ENCODE assay signal across 8 cellular contexts in genomic region chr17:18158022-18158600, GRCh38. TPM values are rescaled to one million over a fixed set of nuclear protein-coding genes. Genes with fewer than 3 reads are reported as not detected.
DNase-seq lines count a peak whose midpoint lies in the region; ATAC-seq and TF ChIP-seq lines count a peak whose summit lies in the region.

No MANE protein-coding gene starts in this region.

- no peaks in the 10 kb centered on the region for H3K9me3 ChIP-seq in OCI-LY3 (ENCODE audit: insufficient read depth, low read length)
- no peaks in the 10 kb centered on the region for H3K9me3 ChIP-seq in neural progenitor cell (ENCODE audit: low read depth)

- H3K27me3 ChIP-seq in OCI-LY3 (ENCODE audit: low read depth, low read length), result no peaks in the 10 kb centered on the region
- no peaks in the 10 kb centered on the region for H3K27me3 ChIP-seq in neural progenitor cell

- H3K36me3 Mint-ChIP-seq in activated T-helper 17 cell treated with anti-CD3 and anti-CD28 coated beads, Interleukin-2, amount 50 U/mL, for 72 hours (ENCODE audit: low read depth), result no peaks in the 10 kb centered on the region
- H3K36me3 Mint-ChIP-seq in neural progenitor cell, result no peaks in the 10 kb centered on the region
- H3K36me3 Mint-ChIP-seq in stimulated activated naive CD8-positive, alpha-beta T cell treated with anti-CD3 and anti-CD28 coated beads, Interleukin-15, Interleukin-2, amounts not matched to agents 100 ng/mL and 50 ng/mL, for 24 hours (ENCODE audit: low read depth), result no peaks in the 10 kb centered on the region

- H3K27me3 Mint-ChIP-seq in activated T-helper 17 cell treated with anti-CD3 and anti-CD28 coated beads, Interleukin-2, amount 50 U/mL, for 72 hours, result no peaks in the 10 kb centered on the region
- H3K27me3 Mint-ChIP-seq in neural progenitor cell (ENCODE audit: insufficient read depth, low read depth), result peaks cover 8% of the 10 kb centered on the region
- H3K27me3 Mint-ChIP-seq in stimulated activated naive CD8-positive, alpha-beta T cell treated with anti-CD3 and anti-CD28 coated beads, Interleukin-15, Interleukin-2, amounts not matched to agents 100 ng/mL and 50 ng/mL, for 24 hours, result no peaks in the 10 kb centered on the region

- DNase-seq in Daoy (ENCODE audit: low read depth), result peak; percentile 93
- peak; percentile 58 for DNase-seq in HFF-Myc (ENCODE audit: extremely low read depth, low read depth)
- peak; percentile 76 for DNase-seq in fibroblast of the conjunctiva (ENCODE audit: low read depth)
- DNase-seq in neural progenitor cell (ENCODE audit: low spot score), result peak; percentile 94
- no peak for DNase-seq in NCI-H2227 (lab: John Stamatoyannopoulos, UW; ENCODE audit: unreplicated experiment)

- no peaks in the 10 kb centered on the region for H3K9me3 Mint-ChIP-seq in activated T-helper 17 cell treated with anti-CD3 and anti-CD28 coated beads, Interleukin-2, amount 50 U/mL, for 72 hours
- no peaks in the 10 kb centered on the region for H3K9me3 Mint-ChIP-seq in neural progenitor cell
- no peaks in the 10 kb centered on the region for H3K9me3 Mint-ChIP-seq in stimulated activated naive CD8-positive, alpha-beta T cell treated with anti-CD3 and anti-CD28 coated beads, Interleukin-15, Interleukin-2, amounts not matched to agents 100 ng/mL and 50 ng/mL, for 24 hours

- TF ChIP-seq CTCF in HFF-Myc (IDR thresholded peaks at IDR 0.05; ENCODE audit: low read depth, low read length, missing control alignments) (no peak), OCI-LY3 (IDR thresholded peaks at IDR 0.05; ENCODE audit: low read depth, low read length) (no peak), neural progenitor cell (IDR thresholded peaks at IDR 0.05) (no peak)

- H3K4me1 Mint-ChIP-seq in activated T-helper 17 cell treated with anti-CD3 and anti-CD28 coated beads, Interleukin-2, amount 50 U/mL, for 72 hours, result peaks cover 4% of the 10 kb centered on the region
- peaks cover 63% of the 10 kb centered on the region for H3K4me1 Mint-ChIP-seq in neural progenitor cell
- peaks cover 20% of the 10 kb centered on the region for H3K4me1 Mint-ChIP-seq in stimulated activated naive CD8-positive, alpha-beta T cell treated with anti-CD3 and anti-CD28 coated beads, Interleukin-15, Interleukin-2, amounts not matched to agents 100 ng/mL and 50 ng/mL, for 24 hours (ENCODE audit: low read depth)

- H3F3A ChIP-seq in neural progenitor cell (ENCODE audit: low read depth), result peaks cover 10% of the 10 kb centered on the region

- H3K27ac ChIP-seq in OCI-LY3 (ENCODE audit: low read length) (no peak overlapping the region), neural progenitor cell (no peak overlapping the region)

- H3K4me1 ChIP-seq in OCI-LY3 (ENCODE audit: low read length) (peaks cover 6% of the 10 kb centered on the region), neural progenitor cell (peaks cover 8% of the 10 kb centered on the region)

- H2AFZ ChIP-seq in OCI-LY3 (ENCODE audit: low read depth, low read length) (no peak overlapping the region; the same call in 1 of the 2 replicates), neural progenitor cell (replicated peaks) (no peak overlapping the region)

- peak overlapping the region; percentile 91 for H3K27ac Mint-ChIP-seq in activated T-helper 17 cell treated with anti-CD3 and anti-CD28 coated beads, Interleukin-2, amount 50 U/mL, for 72 hours
- peak overlapping the region; percentile 74 for H3K27ac Mint-ChIP-seq in neural progenitor cell
- peak overlapping the region; percentile 26 for H3K27ac Mint-ChIP-seq in stimulated activated naive CD8-positive, alpha-beta T cell treated with anti-CD3 and anti-CD28 coated beads, Interleukin-15, Interleukin-2, amounts not matched to agents 100 ng/mL and 50 ng/mL, for 24 hours

- H3K4me3 Mint-ChIP-seq in activated T-helper 17 cell treated with anti-CD3 and anti-CD28 coated beads, Interleukin-2, amount 50 U/mL, for 72 hours, result peak overlapping the region; percentile 79
- H3K4me3 Mint-ChIP-seq in neural progenitor cell, result no peak overlapping the region
- peak overlapping the region; percentile 70 for H3K4me3 Mint-ChIP-seq in stimulated activated naive CD8-positive, alpha-beta T cell treated with anti-CD3 and anti-CD28 coated beads, Interleukin-15, Interleukin-2, amounts not matched to agents 100 ng/mL and 50 ng/mL, for 24 hours

- peak; percentile 91 for ATAC-seq in activated T-helper 17 cell treated with anti-CD3 and anti-CD28 coated beads, Interleukin-2, amount 50 U/mL, for 72 hours (replicated peaks)

- H3K4me2 ChIP-seq in OCI-LY3 (ENCODE audit: low read length) (peak overlapping the region; percentile 61), neural progenitor cell (peak overlapping the region; percentile 76)

- 0 out of 2 replicates have a peak overlapping the region, but pooled peaks have one; percentile 0 for H3K4me3 ChIP-seq in HFF-Myc (replicated peaks; ENCODE audit: low read depth, low read length)
- peak overlapping the region; percentile 75 for H3K4me3 ChIP-seq in OCI-LY3 (ENCODE audit: low read length)
- H3K4me3 ChIP-seq in neural progenitor cell, result peak overlapping the region; percentile 50

- H3K9ac ChIP-seq in OCI-LY3 (ENCODE audit: low read length), result no peak overlapping the region
- H3K9ac ChIP-seq in neural progenitor cell, result no peak overlapping the region

- H3K36me3 ChIP-seq in OCI-LY3 (replicated peaks; ENCODE audit: low read depth, low read length) (no peaks in the 10 kb centered on the region), neural progenitor cell (no peaks in the 10 kb centered on the region)

- H3K79me2 ChIP-seq in OCI-LY3 (ENCODE audit: low read length), result no peaks in the 10 kb centered on the region
- H3K79me2 ChIP-seq in neural progenitor cell (ENCODE audit: low read depth), result no peaks in the 10 kb centered on the region

- no peaks in the 10 kb centered on the region for H4K20me1 ChIP-seq in OCI-LY3 (ENCODE audit: insufficient read depth, low read length)
- H4K20me1 ChIP-seq in neural progenitor cell (ENCODE audit: low read depth), result no peaks in the 10 kb centered on the region

RNA-seq across cellular contexts. Expression of gene ALKBH5, which starts 25.5 kb away (rescaled TPM):
- total RNA-seq in Daoy (2014; rRNA removed; shearing (Covaris generic)), result 88.0 and 94.3 TPM in 2 replicates
- 100 to 1,000 TPM; 161 to 255 TPM for total RNA-seq in activated T-helper 17 cell treated with anti-CD3 and anti-CD28 coated beads, Interleukin-2, amount 50 U/mL, for 72 hours
- total RNA-seq in neural progenitor cell (ENCODE audit: low replicate concordance), result 78.8 and 98.2 TPM in 2 replicates

RNA-seq across cellular contexts. Expression of gene MYO15A, which starts 49.6 kb away (rescaled TPM):
- 0.15 TPM in 1 of 2 replicates, not detected in the other for total RNA-seq in Daoy (2014; rRNA removed; shearing (Covaris generic))
- 1 to 10 TPM; 1.0 to 6.0 TPM for total RNA-seq in activated T-helper 17 cell treated with anti-CD3 and anti-CD28 coated beads, Interleukin-2, amount 50 U/mL, for 72 hours
- total RNA-seq in neural progenitor cell (ENCODE audit: low replicate concordance), result 1.2 and 5.4 TPM in 2 replicates

Comparison
In these comparisons a context has a peak if more than half of its experiments do, and no peak if none do; other contexts are left out.
1. H3K4me3 ChIP-seq: peak in every context shown above with its lines; median percentile 75 in OCI-LY3; 50 in neural progenitor cell; 0 in HFF-Myc.
2. H3K27ac Mint-ChIP-seq: peak in every context shown above with its lines; median percentile 91 in activated T-helper 17 cell treated with anti-CD3 and anti-CD28 coated beads, Interleukin-2, amount 50 U/mL, for 72 hours; 74 in neural progenitor cell; 26 in stimulated activated naive CD8-positive, alpha-beta T cell treated with anti-CD3 and anti-CD28 coated beads, Interleukin-15, Interleukin-2, amounts not matched to agents 100 ng/mL and 50 ng/mL, for 24 hours.